10 cellular contexts compared by ENCODE assay signal in genomic region chr19:19387108-19387507, GRCh38. TPM values are rescaled to one million over a fixed set of nuclear protein-coding genes. Genes with fewer than 3 reads are reported as not detected.
DNase-seq lines count a peak whose midpoint lies in the region; ATAC-seq and TF ChIP-seq lines count a peak whose summit lies in the region.
"Had no signal": no experiment of that assay in that cellular context is flagged by ENCODE, and none has a peak within 500 bp of the region (broad histone marks: within the 10 kb centered on the region; RNA-seq: fewer than 3 reads in every experiment).

No MANE protein-coding gene starts in this region.

- intact Hi-C loops in left ventricle myocardium inferior (cut with micrococcal nuclease) (no loop called here), left cardiac atrium (cut with DNase I) (no loop called here), upper lobe of right lung (cut with DNase I) (no loop called here)

- TF ChIP-seq CTCF in left ventricle myocardium inferior (IDR thresholded peaks at IDR 0.05; ENCODE audit: borderline replicate concordance) = no peak
- no peak for TF ChIP-seq CTCF in astrocyte of the cerebellum (IDR thresholded peaks at IDR 0.05; ENCODE audit: low read depth, low read length, missing control alignments)
- no peak for TF ChIP-seq CTCF in upper lobe of right lung (IDR thresholded peaks at IDR 0.05)

- 95 to 96% methylated on average over 4 of the region's 5 CpGs for WGBS in mesodermal cell (ENCODE audit: insufficient coverage in 2 of 2), 2 experiments

- peaks cover 72% of the 10 kb centered on the region for H3K4me1 ChIP-seq in left ventricle myocardium inferior
- peaks cover 37% of the 10 kb centered on the region for H3K4me1 ChIP-seq in mesodermal cell (ENCODE audit: control insufficient read depth, insufficient read depth, low read length, poor library complexity, severe bottlenecking)
- H3K4me1 ChIP-seq in upper lobe of right lung = peaks cover 58% of the 10 kb centered on the region

- H3K4me3 ChIP-seq in left ventricle myocardium inferior = peak overlapping the region; percentile 97
- peak overlapping the region; percentile 78 for H3K4me3 ChIP-seq in astrocyte of the cerebellum (ENCODE audit: low read depth, low read length)
- H3K4me3 ChIP-seq in mesodermal cell (ENCODE audit: extremely low read depth, insufficient read depth, low read length, poor library complexity, severe bottlenecking) = peak overlapping the region; percentile 98
- peak overlapping the region; percentile 85 for H3K4me3 ChIP-seq in upper lobe of right lung

- ATAC-seq in left cardiac atrium (no peak), upper lobe of right lung (no peak), HG02678 (IDR thresholded peaks at IDR 0.05; ENCODE audit: unreplicated experiment) (no peak)

- no peaks in the 10 kb centered on the region for H3K9me3 ChIP-seq in left ventricle myocardium inferior (replicated peaks)
- H3K9me3 ChIP-seq in mesodermal cell (ENCODE audit: control insufficient read depth, low read length) = peaks cover 7% of the 10 kb centered on the region
- H3K9me3 ChIP-seq in upper lobe of right lung = no peaks in the 10 kb centered on the region

- no peak for DNase-seq in left ventricle myocardium inferior
- DNase-seq in left cardiac atrium = no peak
- no peak for DNase-seq in astrocyte of the cerebellum (ENCODE audit: low read depth)
- no peak for DNase-seq in upper lobe of right lung
- no peak for DNase-seq in activated gamma-delta T cell (lab: John Stamatoyannopoulos, UW)
- no peak for DNase-seq in NCI-H187 treated with DMSO at 0.1 percent for 48 hours (lab: John Stamatoyannopoulos, UW)
- DNase-seq: DMS153, NCI-H226 had no signal

- H3K27me3 ChIP-seq in left ventricle myocardium inferior (ENCODE audit: low read depth) (no peaks in the 10 kb centered on the region), upper lobe of right lung (no peaks in the 10 kb centered on the region)

- H3K27ac ChIP-seq in left ventricle myocardium inferior (replicated peaks) (peak overlapping the region; percentile 94), mesodermal cell (ENCODE audit: low read depth, low read length, severe bottlenecking) (no peak overlapping the region), upper lobe of right lung (peak overlapping the region; percentile 92)

- in situ Hi-C loops in astrocyte of the cerebellum (cut with HindIII; ENCODE audit: low sequenced_read_pairs) = no loop called here

- H3K36me3 ChIP-seq in left ventricle myocardium inferior (no peaks in the 10 kb centered on the region), mesodermal cell (ENCODE audit: control insufficient read depth, insufficient read depth, low read length) (peaks cover 16% of the 10 kb centered on the region), upper lobe of right lung (no peaks in the 10 kb centered on the region)

RNA-seq across cellular contexts. Expression of gene GATAD2A, which starts 18.4 kb away (rescaled TPM):
- total RNA-seq in left ventricle myocardium inferior (24.1 TPM), left cardiac atrium (10 to 100 TPM; 34.2 to 62.3 TPM), upper lobe of right lung (85.8 TPM)
- polyA plus RNA-seq in mesodermal cell (2013, experiment 1 of 2) = 59.4 TPM
- polyA plus RNA-seq in mesodermal cell (2013, experiment 2 of 2) = 55.6 TPM
